Comparison of ENCODE assay signal across 7 cellular contexts in genomic region chr17:17664073-17664470, GRCh38.
"Had no signal": no experiment of that assay in that cellular context is flagged by ENCODE, and none has a peak within 500 bp of the region (broad histone marks: within the 10 kb centered on the region; RNA-seq: fewer than 3 reads in every experiment).

No MANE protein-coding gene starts in this region.

- ATAC-seq: gastrocnemius medialis had no signal

- H3K36me3 Mint-ChIP-seq: T-cell, type B pancreatic cell had no signal

- H3K27ac Mint-ChIP-seq: progenitor cell of endocrine pancreas, type B pancreatic cell had no signal

- H3K4me3 Mint-ChIP-seq: activated CD8-positive, alpha-beta T cell treated with anti-CD3 and anti-CD28 coated beads for 36 hours had no signal

- DNase-seq: colonic mucosa, gastrocnemius medialis had no signal

- H3K27me3 Mint-ChIP-seq: activated CD8-positive, alpha-beta T cell treated with anti-CD3 and anti-CD28 coated beads for 36 hours; activated naive CD8-positive, alpha-beta T cell treated with anti-CD3 and anti-CD28 coated beads, Interleukin-2, amount 50 U/mL, for 24 hours; progenitor cell of endocrine pancreas; T-cell; type B pancreatic cell had no signal
